ENCODE assay signal across 13 cellular contexts in the genomic region with DNA sequence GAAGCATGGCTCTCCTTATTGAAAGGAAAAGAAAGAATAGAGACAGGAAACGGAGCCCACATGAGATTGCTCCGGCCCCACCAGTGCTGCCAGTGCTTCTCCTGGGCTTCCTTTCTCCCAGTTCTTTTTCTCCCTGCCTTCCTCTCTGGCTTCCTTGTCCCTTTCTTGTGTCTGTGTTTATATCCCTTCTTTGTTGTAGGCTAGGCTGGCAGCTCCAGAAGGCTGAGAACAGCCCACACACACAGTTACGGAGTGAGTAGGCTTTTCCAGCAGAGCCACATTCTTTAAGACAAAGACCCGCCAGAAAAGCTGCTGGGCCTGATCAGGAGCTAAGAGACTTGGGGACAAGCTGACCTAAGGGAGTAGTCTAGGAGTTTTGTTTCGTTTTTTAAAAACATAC. TPM values are rescaled to one million over a fixed set of nuclear protein-coding genes. Genes with fewer than 3 reads are reported as not detected.
DNase-seq lines count a peak whose midpoint lies in the region; ATAC-seq and TF ChIP-seq lines count a peak whose summit lies in the region.
"Had no signal": no experiment of that assay in that cellular context is flagged by ENCODE, and none has a peak within 500 bp of the region (broad histone marks: within the 10 kb centered on the region; RNA-seq: fewer than 3 reads in every experiment).

No MANE protein-coding gene starts in this region.

- peaks cover 38% of the 10 kb centered on the region for H3F3A ChIP-seq in neural progenitor cell (ENCODE audit: low read depth)

- H3K27me3 Mint-ChIP-seq in brain (peaks cover 3% of the 10 kb centered on the region), neural progenitor cell (ENCODE audit: insufficient read depth, low read depth) (no peaks in the 10 kb centered on the region), natural killer cell (ENCODE audit: low read depth in 2 of 2) (no peaks in the 10 kb centered on the region)
- H3K27me3 Mint-ChIP-seq: T-helper 17 cell had no signal

- H3K9ac ChIP-seq in neural progenitor cell, result no peak overlapping the region

- DNase-seq in left cardiac atrium, result no peak
- DNase-seq in neural progenitor cell (ENCODE audit: low spot score), result peak; percentile 95
- no peak for DNase-seq in stimulated activated naive CD8-positive, alpha-beta T cell treated with anti-CD3 and anti-CD28 coated beads, Interleukin-15, Interleukin-2, amounts not matched to agents 100 U/mL and 50 U/mL, for 24 hours
- DNase-seq in natural killer cell, result no peak
- no peak for DNase-seq in NCI-H748 treated with DMSO at 0.1 percent for 48 hours (lab: John Stamatoyannopoulos, UW)
- DNase-seq: activated T-cell treated with anti-CD3 and anti-CD28 coated beads, Interleukin-2, amount 50 U/mL, for 4 hours; GF-D8; Karpas-422; NCI-H510A treated with DMSO at 0.1 percent for 48 hours; T-helper 17 cell had no signal

- peaks cover 70% of the 10 kb centered on the region for H3K36me3 Mint-ChIP-seq in brain
- H3K36me3 Mint-ChIP-seq in neural progenitor cell, result peaks cover 47% of the 10 kb centered on the region
- no peaks in the 10 kb centered on the region for H3K36me3 Mint-ChIP-seq in natural killer cell

- H3K4me1 Mint-ChIP-seq in brain, result peaks cover 60% of the 10 kb centered on the region
- peaks cover 42% of the 10 kb centered on the region for H3K4me1 Mint-ChIP-seq in neural progenitor cell
- no peaks in the 10 kb centered on the region for H3K4me1 Mint-ChIP-seq in natural killer cell

- peak overlapping the region; percentile 32 for H3K4me3 ChIP-seq in neural progenitor cell
- no peak overlapping the region for H3K4me3 ChIP-seq in urinary bladder (ENCODE audit: low read depth, low read length)

- TF ChIP-seq CTCF in brain (conservative IDR thresholded peaks at IDR 0.05) (no peak), neural progenitor cell (IDR thresholded peaks at IDR 0.05) (no peak), natural killer cell (IDR thresholded peaks at IDR 0.05) (no peak)

- ATAC-seq in left cardiac atrium, result peak; percentile 36 to 56
- no peak for ATAC-seq in stimulated activated naive CD8-positive, alpha-beta T cell treated with anti-CD3 and anti-CD28 coated beads, Interleukin-15, Interleukin-2, amounts not matched to agents 100 U/mL and 50 U/mL, for 24 hours
- no peak for ATAC-seq in natural killer cell
- ATAC-seq: activated T-cell treated with anti-CD3 and anti-CD28 coated beads, Interleukin-2, amount 50 U/mL, for 4 hours; T-helper 17 cell had no signal

- H3K27me3 ChIP-seq in neural progenitor cell, result no peaks in the 10 kb centered on the region

- H2AFZ ChIP-seq in neural progenitor cell (replicated peaks), result no peak overlapping the region

- peak overlapping the region; percentile 87 to 98 (median 92) for H3K27ac Mint-ChIP-seq in brain
- H3K27ac Mint-ChIP-seq in neural progenitor cell, result peak overlapping the region; percentile 99
- no peak overlapping the region for H3K27ac Mint-ChIP-seq in natural killer cell
- H3K27ac Mint-ChIP-seq: T-helper 17 cell had no signal

- H3K9me3 Mint-ChIP-seq in brain (no peaks in the 10 kb centered on the region), neural progenitor cell (no peaks in the 10 kb centered on the region), natural killer cell (no peaks in the 10 kb centered on the region)
- H3K9me3 Mint-ChIP-seq: activated T-cell treated with anti-CD3 and anti-CD28 coated beads, Interleukin-2, amount 50 U/mL, for 4 hours had no signal

- peaks cover under 1% of the 10 kb centered on the region for H3K36me3 ChIP-seq in neural progenitor cell
- H3K36me3 ChIP-seq in urinary bladder (ENCODE audit: insufficient read depth), result peaks cover 7% of the 10 kb centered on the region

- H3K27ac ChIP-seq in neural progenitor cell (peak overlapping the region; percentile 81), urinary bladder (ENCODE audit: low read depth) (peak overlapping the region; percentile 15)

- H3K9me3 ChIP-seq in neural progenitor cell (ENCODE audit: low read depth), result no peaks in the 10 kb centered on the region

- H3K4me1 ChIP-seq in neural progenitor cell (peaks cover 38% of the 10 kb centered on the region), urinary bladder (ENCODE audit: insufficient read depth) (no peaks in the 10 kb centered on the region)

- intact Hi-C loops in left cardiac atrium (cut with DNase I) (no loop called here), natural killer cell (cut with micrococcal nuclease) (no loop called here)

- H3K4me3 Mint-ChIP-seq in brain, result peak overlapping the region; percentile 18 to 74 (median 68)
- H3K4me3 Mint-ChIP-seq in neural progenitor cell, result peak overlapping the region; percentile 69
- H3K4me3 Mint-ChIP-seq in natural killer cell, result no peak overlapping the region
- H3K4me3 Mint-ChIP-seq: activated T-cell treated with anti-CD3 and anti-CD28 coated beads, Interleukin-2, amount 50 U/mL, for 4 hours; T-helper 17 cell had no signal

- H3K79me2 ChIP-seq in neural progenitor cell (ENCODE audit: low read depth), result peaks cover 6% of the 10 kb centered on the region

- peak overlapping the region; percentile 72 for H3K4me2 ChIP-seq in neural progenitor cell

- 38% methylated on average over 5 of the region's 5 CpGs for WGBS in urinary bladder

- H4K20me1 ChIP-seq in neural progenitor cell (ENCODE audit: low read depth), result peaks cover 35% of the 10 kb centered on the region

RNA-seq across cellular contexts. Expression of a gene that starts 13.0 kb away (rescaled TPM):
- polyA plus RNA-seq in brain (ENCODE audit: insufficient read depth, low read depth, low replicate concordance) (18.4 TPM), urinary bladder (28.8 TPM)
- total RNA-seq in left cardiac atrium (10 to 100 TPM; 56.2 to 57.6 TPM), neural progenitor cell (ENCODE audit: low replicate concordance) (22.5 and 24.3 TPM in 2 replicates), urinary bladder (25.6 TPM), natural killer cell (10 to 100 TPM in 1 of 3 donors, 1 to 10 TPM in 2; 7.1 to 10.0 (median 9.9) TPM)

RNA-seq across cellular contexts. Expression of a gene that starts 30.6 kb away (rescaled TPM):
- polyA plus RNA-seq in brain (ENCODE audit: insufficient read depth, low read depth, low replicate concordance) (30.2 TPM), urinary bladder (0.01 TPM)
- total RNA-seq in left cardiac atrium (not detected), neural progenitor cell (ENCODE audit: low replicate concordance) (0.07 and 0.31 TPM in 2 replicates), urinary bladder (0.16 TPM), natural killer cell (not detected)
- total RNA-seq: activated T-cell treated with anti-CD3 and anti-CD28 coated beads, Interleukin-2, amount 50 U/mL, for 4 hours; epithelial cell of proximal tubule; T-helper 17 cell had no signal

Comparison
In these comparisons a context has a peak if more than half of its experiments do, and no peak if none do; other contexts are left out.
1. H3K27ac Mint-ChIP-seq: peak in brain (5 of 5) and neural progenitor cell (single experiment); none in natural killer cell (0 of 2).
2. ATAC-seq: peak in left cardiac atrium (2 of 2); none in stimulated activated naive CD8-positive, alpha-beta T cell treated with anti-CD3 and anti-CD28 coated beads, Interleukin-15, Interleukin-2, amounts not matched to agents 100 U/mL and 50 U/mL, for 24 hours (single experiment) and natural killer cell (0 of 3).